In genomic region chr21:37071561-37072238, GRCh38 we compare ENCODE assay signal across 1 cellular context.
TF ChIP-seq lines count a peak whose summit lies in the region.

No MANE protein-coding gene starts in this region.

TF ChIP-seq in endothelial cell of umbilical vein, 7 proteins besides CTCF, POLR2A, EP300 and RAD21 (continued from another document):
- TF ChIP-seq MAX (IDR thresholded peaks at IDR 0.05; ENCODE audit: insufficient read depth, insufficient read length) (no peak), POLR2AphosphoS5 (IDR thresholded peaks at IDR 0.05; ENCODE audit: insufficient read depth, low read depth, low read length) (no peak), FOS (IDR thresholded peaks at IDR 0.05; ENCODE audit: borderline replicate concordance, insufficient read depth, low read length) (no peak)
